Comparison of ENCODE assay signal across 19 cellular contexts in the genomic region with DNA sequence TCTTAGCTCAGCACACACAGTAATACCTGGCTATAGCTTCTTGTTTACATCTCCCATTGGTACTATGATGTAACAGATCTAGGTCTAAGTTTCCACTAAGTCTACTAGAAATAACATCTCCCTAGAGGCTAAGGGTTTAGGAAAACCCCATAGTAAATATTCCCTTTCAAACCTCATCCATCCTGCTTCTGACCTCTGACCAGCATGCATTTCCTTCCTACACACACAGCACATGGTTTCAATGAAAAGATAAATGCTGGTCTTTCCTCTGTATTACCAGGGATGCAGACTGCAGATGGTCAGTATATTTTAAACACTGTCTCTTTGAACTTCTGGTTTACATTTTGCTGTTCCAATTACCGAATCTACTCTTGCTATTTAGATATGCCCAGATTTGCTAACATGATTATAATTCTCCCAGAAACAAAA.
A peak's percentile ranks its signal among the peaks of the same experiment; 100 is the strongest.
DNase-seq lines count a peak whose midpoint lies in the region; ATAC-seq and TF ChIP-seq lines count a peak whose summit lies in the region.
"Had no signal": no experiment of that assay in that cellular context is flagged by ENCODE, and none has a peak within 500 bp of the region (broad histone marks: within the 10 kb centered on the region; RNA-seq: fewer than 3 reads in every experiment).

No MANE protein-coding gene starts in this region.

- H3K79me1 ChIP-seq in IMR-90 (ENCODE audit: low read depth in 1 of 2, low read length in 2 of 2), result peaks cover 0 to 4% of the 10 kb centered on the region in 2 experiments; a peak in 1 of 4 replicates

- H2BK20ac ChIP-seq in IMR-90 (ENCODE audit: low read depth, low read length), result no peak overlapping the region

- intact Hi-C loops in IMR-90 (cut with micrococcal nuclease), result no loop called here

- H3K9me3 Mint-ChIP-seq in activated T-cell treated with anti-CD3 and anti-CD28 coated beads, Interleukin-2, amount 50 U/mL, for 72 hours, result no peaks in the 10 kb centered on the region
- no peaks in the 10 kb centered on the region for H3K9me3 Mint-ChIP-seq in activated T-helper 17 cell treated with anti-CD3 and anti-CD28 coated beads, Interleukin-2, amount 50 U/mL, for 72 hours
- H3K9me3 Mint-ChIP-seq: CD4-positive, CD25-positive, alpha-beta regulatory T cell; naive thymus-derived CD8-positive, alpha-beta T cell had no signal

- peaks cover 1 to 2% of the 10 kb centered on the region in 2 donors for H3K36me3 Mint-ChIP-seq in activated T-cell treated with anti-CD3 and anti-CD28 coated beads, Interleukin-2, amount 50 U/mL, for 72 hours (ENCODE audit: insufficient read depth in 2 of 2)
- H3K36me3 Mint-ChIP-seq in activated T-helper 17 cell treated with anti-CD3 and anti-CD28 coated beads, Interleukin-2, amount 50 U/mL, for 72 hours (ENCODE audit: low read depth), result peaks cover 42% of the 10 kb centered on the region

- no peak overlapping the region for H2AK5ac ChIP-seq in IMR-90 (ENCODE audit: low read depth, low read length)

- H3K27ac ChIP-seq in IMR-90 (ENCODE audit: insufficient read depth, low read length), result no peak overlapping the region
- H3K27ac ChIP-seq: ascending aorta, tibial artery had no signal

- no peaks in the 10 kb centered on the region for H3K9me1 ChIP-seq in IMR-90 (ENCODE audit: insufficient read depth, low read length)

- H3K27ac Mint-ChIP-seq in activated T-cell treated with anti-CD3 and anti-CD28 coated beads, Interleukin-2, amount 50 U/mL, for 72 hours, result peak overlapping the region; percentile 81
- H3K27ac Mint-ChIP-seq in activated T-helper 17 cell treated with anti-CD3 and anti-CD28 coated beads, Interleukin-2, amount 50 U/mL, for 72 hours, result no peak overlapping the region
- H3K27ac Mint-ChIP-seq: activated CD8-positive, alpha-beta memory T cell treated with anti-CD3 and anti-CD28 coated beads, Interleukin-2, amount 10 ng/mL, durations not matched to agents 7 days and 5 days; progenitor cell of endocrine pancreas had no signal

- H2AFZ ChIP-seq in IMR-90 (replicated peaks; ENCODE audit: low read length, poor library complexity), result no peak overlapping the region

- in situ Hi-C loops in IMR-90 (cut with MboI; ENCODE audit: low sequenced_read_pairs), result no loop called here

- no peak for TF ChIP-seq POLR2A in IMR-90 (IDR thresholded peaks at IDR 0.05; ENCODE audit: low read depth, low read length)

- ATAC-seq in activated T-cell treated with anti-CD3 and anti-CD28 coated beads, Interleukin-2, amount 50 U/mL, for 72 hours (replicated peaks in 1 of 2), result no peak
- peak; percentile 56 for ATAC-seq in IMR-90 (ENCODE audit: low read depth)
- ATAC-seq in activated T-helper 17 cell treated with anti-CD3 and anti-CD28 coated beads, Interleukin-2, amount 50 U/mL, for 72 hours (replicated peaks), result no peak
- ATAC-seq: activated CD8-positive, alpha-beta memory T cell treated with anti-CD3 and anti-CD28 coated beads, Interleukin-2, amount 10 ng/mL, durations not matched to agents 7 days and 5 days; naive thymus-derived CD8-positive, alpha-beta T cell had no signal

- POLR2A ChIA-PET in IMR-90 (lab: Charles Lee; ENCODE audit: unreplicated experiment), result no interaction called here

- H3K14ac ChIP-seq in IMR-90 (replicated peaks; ENCODE audit: low read depth, low read length), result no peak overlapping the region

- BruUV-seq in IMR-90 (replicated peaks; lab: Mats Ljungman, UMichigan), result no TSS peak

- H2AK9ac ChIP-seq in IMR-90 (replicated peaks; ENCODE audit: low read depth, low read length, poor library complexity), result no peak overlapping the region

- H3K27me3 ChIP-seq in IMR-90 (ENCODE audit: control insufficient read depth, insufficient read depth, low read length), result no peaks in the 10 kb centered on the region
- H3K27me3 ChIP-seq in BE2C, result no peaks in the 10 kb centered on the region
- H3K27me3 ChIP-seq: ascending aorta, tibial artery had no signal

- peaks cover 8% of the 10 kb centered on the region for H3K4me1 Mint-ChIP-seq in activated T-cell treated with anti-CD3 and anti-CD28 coated beads, Interleukin-2, amount 50 U/mL, for 72 hours (ENCODE audit: low read depth)
- peaks cover 8% of the 10 kb centered on the region for H3K4me1 Mint-ChIP-seq in activated T-helper 17 cell treated with anti-CD3 and anti-CD28 coated beads, Interleukin-2, amount 50 U/mL, for 72 hours

- H3K9me3 ChIP-seq in IMR-90 (ENCODE audit: control insufficient read depth, insufficient read depth, low read length), result no peaks in the 10 kb centered on the region
- H3K9me3 ChIP-seq in BE2C, result no peaks in the 10 kb centered on the region
- H3K9me3 ChIP-seq: ascending aorta, tibial artery had no signal

- H4K8ac ChIP-seq in IMR-90 (ENCODE audit: low read depth in 2 of 2, low read length in 2 of 2), result no peak overlapping the region

- H3K23ac ChIP-seq in IMR-90 (ENCODE audit: low read depth, low read length), result no peak overlapping the region

- DNase-seq in activated T-cell treated with anti-CD3 and anti-CD28 coated beads, Interleukin-2, amount 50 U/mL, for 72 hours, result no peak
- no peak for DNase-seq in activated T-cell treated with anti-CD3 and anti-CD28 coated beads, Interleukin-2, amount 50 U/mL, for 48 hours
- DNase-seq in IMR-90 (peak; percentile 70), fibroblast of gingiva (ENCODE audit: low read depth) (peak; percentile 38), NCI-H345 treated with DMSO at 0.1 percent for 48 hours (lab: John Stamatoyannopoulos, UW; ENCODE audit: unreplicated experiment) (no peak), BE2C (no peak)
- DNase-seq in stimulated activated CD4-positive, alpha-beta T cell treated with anti-CD3 and anti-CD28 coated beads, Interleukin-4, amount 100 ng/mL, for 4 hours, result no peak
- DNase-seq: activated CD4-positive, alpha-beta T cell treated with anti-CD3 and anti-CD28 coated beads for 1 hour; activated CD8-positive, alpha-beta memory T cell treated with anti-CD3 and anti-CD28 coated beads, Interleukin-2, amount 10 ng/mL, durations not matched to agents 7 days and 5 days; CD4-positive, CD25-positive, alpha-beta regulatory T cell; KBM-7; naive thymus-derived CD8-positive, alpha-beta T cell; NCI-H1048; NCI-H526 treated with DMSO at 0.1 percent for 48 hours; tibial artery had no signal

- no peaks in the 10 kb centered on the region for H3K27me3 Mint-ChIP-seq in activated T-cell treated with anti-CD3 and anti-CD28 coated beads, Interleukin-2, amount 50 U/mL, for 72 hours (ENCODE audit: low read depth)
- H3K27me3 Mint-ChIP-seq in activated T-helper 17 cell treated with anti-CD3 and anti-CD28 coated beads, Interleukin-2, amount 50 U/mL, for 72 hours, result no peaks in the 10 kb centered on the region
- H3K27me3 Mint-ChIP-seq: activated CD8-positive, alpha-beta memory T cell treated with anti-CD3 and anti-CD28 coated beads, Interleukin-2, amount 10 ng/mL, durations not matched to agents 7 days and 5 days; CD4-positive, CD25-positive, alpha-beta regulatory T cell; naive thymus-derived CD8-positive, alpha-beta T cell; progenitor cell of endocrine pancreas had no signal

- CTCF ChIA-PET in IMR-90 (lab: Yijun Ruan, JAX), result no interaction called here

- no peak overlapping the region for H3K4me3 ChIP-seq in IMR-90 (ENCODE audit: insufficient read depth, low read depth, low read length)
- H3K4me3 ChIP-seq in BE2C (ENCODE audit: low read depth, low read length), result no peak overlapping the region
- H3K4me3 ChIP-seq: ascending aorta, lung, tibial artery had no signal

- no peak overlapping the region for H4K5ac ChIP-seq in IMR-90 (ENCODE audit: low read depth, low read length)

- H3K4ac ChIP-seq in IMR-90 (ENCODE audit: low read depth, low read length), result no peak overlapping the region

- TF ChIP-seq RAD21 in IMR-90 (IDR thresholded peaks at IDR 0.05; ENCODE audit: low read length), result no peak

- H3K9ac ChIP-seq in IMR-90 (ENCODE audit: low read depth, low read length), result no peak overlapping the region

- no peak overlapping the region for H4K91ac ChIP-seq in IMR-90 (ENCODE audit: insufficient read depth, low read depth, low read length)

- no peaks in the 10 kb centered on the region for H3K4me1 ChIP-seq in IMR-90 (ENCODE audit: control insufficient read depth, insufficient read depth, low read length)
- peaks cover 4% of the 10 kb centered on the region; the same call in 1 of the 2 replicates for H3K4me1 ChIP-seq in BE2C
- H3K4me1 ChIP-seq: ascending aorta, tibial artery had no signal

- H3K4me2 ChIP-seq in IMR-90 (ENCODE audit: low read depth, low read length), result no peak overlapping the region

- dilution Hi-C loops in IMR-90 (cut with HindIII; ENCODE audit: low sequenced_read_pairs, unreplicated experiment), result no loop called here

- H2BK120ac ChIP-seq in IMR-90 (ENCODE audit: low read depth, low read length), result no peak overlapping the region

- no peak overlapping the region for H3K4me3 Mint-ChIP-seq in activated T-cell treated with anti-CD3 and anti-CD28 coated beads, Interleukin-2, amount 50 U/mL, for 72 hours
- H3K4me3 Mint-ChIP-seq in activated T-helper 17 cell treated with anti-CD3 and anti-CD28 coated beads, Interleukin-2, amount 50 U/mL, for 72 hours, result no peak overlapping the region
- H3K4me3 Mint-ChIP-seq: activated CD8-positive, alpha-beta memory T cell treated with anti-CD3 and anti-CD28 coated beads, Interleukin-2, amount 10 ng/mL, durations not matched to agents 7 days and 5 days; CD4-positive, CD25-positive, alpha-beta regulatory T cell; naive thymus-derived CD8-positive, alpha-beta T cell had no signal

- no peak overlapping the region for H3K56ac ChIP-seq in IMR-90 (ENCODE audit: extremely low read depth, insufficient read depth, low read length)

- H2BK5ac ChIP-seq in IMR-90 (ENCODE audit: low read depth, low read length, poor library complexity, severe bottlenecking), result no peak overlapping the region

- no peaks in the 10 kb centered on the region for H4K20me1 ChIP-seq in IMR-90 (ENCODE audit: insufficient read depth, low read length)

- TF ChIP-seq CTCF in IMR-90 (conservative IDR thresholded peaks at IDR 0.05; ENCODE audit: low read depth, low read length), result no peak
- TF ChIP-seq CTCF in BE2C (IDR thresholded peaks at IDR 0.05; ENCODE audit: low read depth, low read length), result no peak

- no peak overlapping the region for H2BK15ac ChIP-seq in IMR-90 (ENCODE audit: low read depth, low read length)

- H3K36me3 ChIP-seq in IMR-90 (ENCODE audit: control insufficient read depth, insufficient read depth, low read length) (0 out of 2 replicates have a peak, but pooled peaks cover 2% of the 10 kb centered on the region), BE2C (no peaks in the 10 kb centered on the region)

- no peak overlapping the region for H3K18ac ChIP-seq in IMR-90 (ENCODE audit: low read depth, low read length)

- WGBS in IMR-90 (ENCODE audit: extremely low coverage in 2 of 2, insufficient read length in 1 of 2), 2 experiments, result no CpG with 5 or more reads among the region's 1 CpG

TF ChIP-seq in IMR-90, 13 proteins besides CTCF, POLR2A, EP300 and RAD21 (continues in another document):
- TF ChIP-seq CHD1 (IDR thresholded peaks at IDR 0.05; ENCODE audit: low read depth, low read length), result no peak
- TF ChIP-seq FOS (IDR thresholded peaks at IDR 0.05; ENCODE audit: low read depth, low read length), result no peak

Comparison
In these comparisons a context has a peak if more than half of its experiments do, and no peak if none do; other contexts are left out.
1. DNase-seq: peak in IMR-90 (single experiment) and fibroblast of gingiva (single experiment); none in activated T-cell treated with anti-CD3 and anti-CD28 coated beads, Interleukin-2, amount 50 U/mL, for 72 hours (0 of 2), activated T-cell treated with anti-CD3 and anti-CD28 coated beads, Interleukin-2, amount 50 U/mL, for 48 hours (0 of 2), NCI-H345 treated with DMSO at 0.1 percent for 48 hours (single experiment), BE2C (single experiment) and stimulated activated CD4-positive, alpha-beta T cell treated with anti-CD3 and anti-CD28 coated beads, Interleukin-4, amount 100 ng/mL, for 4 hours (0 of 2).